In genomic region chr5:32138839-32139493, GRCh38 we compare ENCODE assay signal across 13 cellular contexts. TPM values are rescaled to one million over a fixed set of nuclear protein-coding genes. Genes with fewer than 3 reads are reported as not detected.
A peak's percentile ranks its signal among the peaks of the same experiment; 100 is the strongest.
DNase-seq lines count a peak whose midpoint lies in the region; ATAC-seq, FAIRE-seq and TF ChIP-seq lines count a peak whose summit lies in the region.
"Had no signal": no experiment of that assay in that cellular context is flagged by ENCODE, and none has a peak within 500 bp of the region (broad histone marks: within the 10 kb centered on the region; RNA-seq: fewer than 3 reads in every experiment).

No MANE protein-coding gene starts in this region.

- CTCF ChIA-PET in HEK293 (lab: Yijun Ruan, JAX) = no interaction called here
- CTCF ChIA-PET in activated CD8-positive, alpha-beta T cell treated with anti-CD3 and anti-CD28 coated beads for 36 hours (lab: Charles Lee) = interaction anchor here (1.0 kb wide), 1 partner anchor 46 kb away, joined by 3 read pairs; no protein-coding TSS in a partner anchor

- FAIRE-seq in urothelium cell line (lab: Jason Lieb, UNC) = no peak

- ATAC-seq in activated CD8-positive, alpha-beta T cell treated with anti-CD3 and anti-CD28 coated beads for 36 hours = peak; percentile 89
- no peak for ATAC-seq in GM21515 (IDR thresholded peaks at IDR 0.05; ENCODE audit: unreplicated experiment)
- no peak for ATAC-seq in GM21576 (IDR thresholded peaks at IDR 0.05; ENCODE audit: unreplicated experiment)

- POLR2A ChIA-PET in HEK293 (lab: Yijun Ruan, JAX) = no interaction called here
- POLR2A ChIA-PET in activated CD8-positive, alpha-beta T cell treated with anti-CD3 and anti-CD28 coated beads for 36 hours (lab: Charles Lee) = interaction anchor here (0.8 kb wide), 1 partner anchor 595 kb away, joined by 3 read pairs; no protein-coding TSS in a partner anchor

- peaks cover 20 to 26% of the 10 kb centered on the region in 2 experiments for H3K36me3 ChIP-seq in HEK293 (ENCODE audit: control insufficient read depth in 2 of 2, insufficient read depth in 1 of 2, low read length in 2 of 2)

- peak; percentile 94 for DNase-seq in activated CD8-positive, alpha-beta T cell treated with anti-CD3 and anti-CD28 coated beads for 36 hours
- DNase-seq in stimulated activated CD4-positive, alpha-beta T cell treated with anti-CD3 and anti-CD28 coated beads, Interleukin-4, amount 100 ng/mL, for 48 hours (ENCODE audit: low read depth in 2 of 2) = peak; percentile 65 to 75
- DNase-seq in T-helper 9 cell (no peak), urothelium cell line (ENCODE audit: low spot score) (no peak)
- DNase-seq: activated B cell treated with CpG ODN at 0.5 μM for 24 hours, cortex of kidney, GOT3, NCI-H1092 treated with DMSO at 0.1 percent for 48 hours had no signal

- H3K4me1 Mint-ChIP-seq in activated CD8-positive, alpha-beta T cell treated with anti-CD3 and anti-CD28 coated beads for 36 hours (ENCODE audit: low read depth) = peaks cover 19% of the 10 kb centered on the region
- H3K4me1 Mint-ChIP-seq in dendritic cell treated with granulocyte-macrophage colony-stimulating factor and Interleukin-4, amounts not matched to agents 40 ng/mL and 50 ng/mL, for 4 days (ENCODE audit: low read depth) = no peaks in the 10 kb centered on the region
- H3K4me1 Mint-ChIP-seq: activated B cell treated with CpG ODN at 0.5 μM for 24 hours had no signal

- H3K9me3 Mint-ChIP-seq in activated CD8-positive, alpha-beta T cell treated with anti-CD3 and anti-CD28 coated beads for 36 hours = no peaks in the 10 kb centered on the region
- no peaks in the 10 kb centered on the region for H3K9me3 Mint-ChIP-seq in dendritic cell treated with granulocyte-macrophage colony-stimulating factor and Interleukin-4, amounts not matched to agents 40 ng/mL and 50 ng/mL, for 4 days
- H3K9me3 Mint-ChIP-seq: activated B cell treated with CpG ODN at 0.5 μM for 24 hours had no signal

- H3K27ac Mint-ChIP-seq in activated CD8-positive, alpha-beta T cell treated with anti-CD3 and anti-CD28 coated beads for 36 hours = peak overlapping the region; percentile 95
- peak overlapping the region; percentile 21 for H3K27ac Mint-ChIP-seq in dendritic cell treated with granulocyte-macrophage colony-stimulating factor and Interleukin-4, amounts not matched to agents 40 ng/mL and 50 ng/mL, for 4 days
- H3K27ac Mint-ChIP-seq: activated B cell treated with CpG ODN at 0.5 μM for 24 hours had no signal

- H3K9me3 ChIP-seq in HEK293 (ENCODE audit: control insufficient read depth, insufficient read depth, low read depth, low read length) = no peaks in the 10 kb centered on the region
- H3K9me3 ChIP-seq: vagina had no signal

- intact Hi-C loops in activated CD8-positive, alpha-beta T cell treated with anti-CD3 and anti-CD28 coated beads for 36 hours (cut with micrococcal nuclease) = no loop called here
- intact Hi-C loops in dendritic cell treated with granulocyte-macrophage colony-stimulating factor and Interleukin-4, amounts not matched to agents 40 ng/mL and 50 ng/mL, for 4 days (cut with micrococcal nuclease) = no loop called here

- peaks cover 31% of the 10 kb centered on the region for H3K36me3 Mint-ChIP-seq in activated CD8-positive, alpha-beta T cell treated with anti-CD3 and anti-CD28 coated beads for 36 hours (ENCODE audit: low read depth)
- H3K36me3 Mint-ChIP-seq in dendritic cell treated with granulocyte-macrophage colony-stimulating factor and Interleukin-4, amounts not matched to agents 40 ng/mL and 50 ng/mL, for 4 days (ENCODE audit: low read depth) = peaks cover 78% of the 10 kb centered on the region

- H3K4me3 ChIP-seq in HEK293 (ENCODE audit: low read depth, low read length) = no peak overlapping the region
- H3K4me3 ChIP-seq: vagina had no signal

- no peaks in the 10 kb centered on the region for H3K27me3 Mint-ChIP-seq in activated CD8-positive, alpha-beta T cell treated with anti-CD3 and anti-CD28 coated beads for 36 hours
- no peaks in the 10 kb centered on the region for H3K27me3 Mint-ChIP-seq in dendritic cell treated with granulocyte-macrophage colony-stimulating factor and Interleukin-4, amounts not matched to agents 40 ng/mL and 50 ng/mL, for 4 days
- H3K27me3 Mint-ChIP-seq: activated B cell treated with CpG ODN at 0.5 μM for 24 hours had no signal

- TF ChIP-seq CTCF in HEK293 (tag by site-specific recombination; IDR thresholded peaks at IDR 0.05) = no peak
- TF ChIP-seq CTCF in activated CD8-positive, alpha-beta T cell treated with anti-CD3 and anti-CD28 coated beads for 36 hours (IDR thresholded peaks at IDR 0.05) = no peak

- peak overlapping the region; percentile 13 for H3K4me3 Mint-ChIP-seq in activated CD8-positive, alpha-beta T cell treated with anti-CD3 and anti-CD28 coated beads for 36 hours
- no peak overlapping the region for H3K4me3 Mint-ChIP-seq in dendritic cell treated with granulocyte-macrophage colony-stimulating factor and Interleukin-4, amounts not matched to agents 40 ng/mL and 50 ng/mL, for 4 days
- H3K4me3 Mint-ChIP-seq: activated B cell treated with CpG ODN at 0.5 μM for 24 hours had no signal

- H3K4me1 ChIP-seq in HEK293 (ENCODE audit: control insufficient read depth, insufficient read depth, low read length) = peaks cover 11% of the 10 kb centered on the region; the same call in 1 of the 2 replicates

- no peak overlapping the region for H3K27ac ChIP-seq in HEK293 (ENCODE audit: extremely low read depth, low read depth, low read length)
- H3K27ac ChIP-seq: vagina had no signal

TF ChIP-seq in HEK293, 187 proteins besides CTCF, POLR2A, EP300 and RAD21:
- peak; percentile 62 for TF ChIP-seq ZFHX2 (tag by site-specific recombination; conservative IDR thresholded peaks at IDR 0.05)
- peak; percentile 59 for TF ChIP-seq EGR2 (tag by site-specific recombination; IDR thresholded peaks at IDR 0.05; ENCODE audit: low read depth)
- TF ChIP-seq ZNF645 (tag by site-specific recombination; IDR thresholded peaks at IDR 0.05) = no peak

RNA-seq across cellular contexts. Expression of gene GOLPH3, which starts 35.2 kb away (rescaled TPM):
- 10 to 100 TPM; 53.2 to 56.7 TPM for total RNA-seq in activated CD8-positive, alpha-beta T cell treated with anti-CD3 and anti-CD28 coated beads for 36 hours

Comparison
In these comparisons a context has a peak if more than half of its experiments do, and no peak if none do; other contexts are left out.
1. DNase-seq: peak in activated CD8-positive, alpha-beta T cell treated with anti-CD3 and anti-CD28 coated beads for 36 hours (single experiment) and stimulated activated CD4-positive, alpha-beta T cell treated with anti-CD3 and anti-CD28 coated beads, Interleukin-4, amount 100 ng/mL, for 48 hours (2 of 2); none in T-helper 9 cell (single experiment) and urothelium cell line (single experiment).